Comparison of ENCODE assay signal across 20 cellular contexts in the genomic region with DNA sequence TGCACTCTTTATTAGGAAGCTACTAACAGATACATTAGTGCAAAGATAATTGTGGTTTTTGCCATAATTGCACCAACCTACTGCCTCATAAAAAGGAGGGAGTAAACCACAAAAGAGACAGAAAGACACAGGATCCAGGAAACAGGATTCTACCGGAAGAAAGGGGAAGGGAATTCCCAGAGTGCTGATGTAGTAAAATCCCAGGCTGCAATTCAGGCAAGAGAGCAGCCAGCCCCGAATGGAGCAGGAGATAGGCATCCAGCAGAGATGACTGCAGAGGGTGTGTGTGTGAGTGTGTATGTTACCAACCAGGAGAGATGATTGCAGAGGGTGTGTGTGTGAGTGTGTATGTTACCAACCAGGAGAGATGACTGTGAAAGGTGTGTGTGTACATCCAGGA.
DNase-seq lines count a peak whose midpoint lies in the region; ATAC-seq and TF ChIP-seq lines count a peak whose summit lies in the region.
"Had no signal": no experiment of that assay in that cellular context is flagged by ENCODE, and none has a peak within 500 bp of the region (broad histone marks: within the 10 kb centered on the region; RNA-seq: fewer than 3 reads in every experiment).

No MANE protein-coding gene starts in this region.

- POLR2A ChIA-PET in HEK293T (lab: Yijun Ruan, JAX), result no interaction called here

- H3K4me3 Mint-ChIP-seq in glutamatergic neuron (ENCODE audit: unreplicated experiment), result peak overlapping the region; percentile 43
- H3K4me3 Mint-ChIP-seq: activated naive CD4-positive, alpha-beta T cell treated with anti-CD3 and anti-CD28 coated beads, Interleukin-2, amount 50 U/mL, for 24 hours; CD8-positive, alpha-beta T cell; IgD-negative memory B cell; natural killer cell treated with Interleukin-12 subunit alpha and Interleukin-12 subunit beta and Interleukin-15 and Interleukin-18, amount 100 ng/mL, for 72 hours had no signal

- no peak for TF ChIP-seq CTCF in glutamatergic neuron (IDR thresholded peaks at IDR 0.05; ENCODE audit: partially characterized antibody, unreplicated experiment)
- no peak for TF ChIP-seq CTCF in osteoblast (IDR thresholded peaks at IDR 0.05; ENCODE audit: extremely low read depth, low read depth, low read length)

- H3K9me3 Mint-ChIP-seq in glutamatergic neuron (ENCODE audit: unreplicated experiment), result peaks cover 12% of the 10 kb centered on the region
- H3K9me3 Mint-ChIP-seq: CD8-positive, alpha-beta T cell had no signal

- H3K27ac ChIP-seq in SK-N-MC (no peak overlapping the region; the same call in 1 of the 2 replicates), osteoblast (ENCODE audit: low read depth, low read length) (no peak overlapping the region)
- H3K27ac ChIP-seq: heart right ventricle, sigmoid colon, upper lobe of left lung had no signal

- no peaks in the 10 kb centered on the region for H3K79me2 ChIP-seq in osteoblast (ENCODE audit: insufficient read depth, low read length)

- no peak overlapping the region for H2AFZ ChIP-seq in osteoblast (ENCODE audit: low read length)

- CTCF ChIA-PET in HEK293T (lab: Yijun Ruan, JAX), result no interaction called here

- H4K20me1 ChIP-seq in osteoblast (ENCODE audit: insufficient read depth, low read length), result no peaks in the 10 kb centered on the region

- DNase-seq in H7 (peak; percentile 24), SK-N-MC (ENCODE audit: low read depth, low spot score) (peak; percentile 24), glutamatergic neuron (no peak), osteoblast (ENCODE audit: insufficient read length, low spot score, missing footprints) (peak; percentile 66), Kasumi-1 (lab: John Stamatoyannopoulos, UW) (no peak), AG08396 (ENCODE audit: low spot score) (no peak), HEK293T (ENCODE audit: extremely low spot score) (no peak)
- DNase-seq: activated CD4-positive, CD25-positive, alpha-beta regulatory T cell treated with anti-CD3 and anti-CD28 coated beads, Interleukin-2, amount 50 U/mL, for 72 hours; activated CD8-positive, alpha-beta memory T cell treated with anti-CD3 and anti-CD28 coated beads, Interleukin-2, amount 50 U/mL, for 48 hours; CD8-positive, alpha-beta T cell; cerebellar nuclear complex; heart right ventricle; sigmoid colon; stimulated activated CD4-positive, alpha-beta T cell treated with anti-CD3 and anti-CD28 coated beads, Interleukin-4, amount 100 ng/mL, for 4 hours had no signal

- H3K27ac Mint-ChIP-seq in glutamatergic neuron (ENCODE audit: unreplicated experiment), result peak overlapping the region; percentile 50
- H3K27ac Mint-ChIP-seq: activated naive CD4-positive, alpha-beta T cell treated with anti-CD3 and anti-CD28 coated beads, Interleukin-2, amount 50 U/mL, for 24 hours; CD8-positive, alpha-beta T cell; IgD-negative memory B cell; natural killer cell treated with Interleukin-12 subunit alpha and Interleukin-12 subunit beta and Interleukin-15 and Interleukin-18, amount 100 ng/mL, for 72 hours had no signal

- no peaks in the 10 kb centered on the region for H3K27me3 ChIP-seq in H7 (ENCODE audit: control insufficient read depth, insufficient read depth, low read length)
- H3K27me3 ChIP-seq in osteoblast (ENCODE audit: insufficient read depth, low read length), result no peaks in the 10 kb centered on the region
- H3K27me3 ChIP-seq: sigmoid colon, upper lobe of left lung had no signal

- ATAC-seq in GM19035 (IDR thresholded peaks at IDR 0.05; ENCODE audit: unreplicated experiment), result no peak
- ATAC-seq: CD8-positive, alpha-beta T cell; heart right ventricle; natural killer cell treated with Interleukin-12 subunit alpha and Interleukin-12 subunit beta and Interleukin-15 and Interleukin-18, amount 100 ng/mL, for 72 hours; Panc1 had no signal

- no peaks in the 10 kb centered on the region for H3K36me3 Mint-ChIP-seq in glutamatergic neuron (ENCODE audit: unreplicated experiment)
- H3K36me3 Mint-ChIP-seq: activated naive CD4-positive, alpha-beta T cell treated with anti-CD3 and anti-CD28 coated beads, Interleukin-2, amount 50 U/mL, for 24 hours; CD8-positive, alpha-beta T cell; IgD-negative memory B cell; natural killer cell treated with Interleukin-12 subunit alpha and Interleukin-12 subunit beta and Interleukin-15 and Interleukin-18, amount 100 ng/mL, for 72 hours had no signal

- no peaks in the 10 kb centered on the region for H3K9me3 ChIP-seq in SK-N-MC (ENCODE audit: low read depth, low read length)
- no peaks in the 10 kb centered on the region for H3K9me3 ChIP-seq in osteoblast (ENCODE audit: low read depth, low read length)
- H3K9me3 ChIP-seq: heart right ventricle, sigmoid colon, upper lobe of left lung had no signal

- H3K4me2 ChIP-seq in osteoblast (ENCODE audit: insufficient read depth, low read length), result no peak overlapping the region

- no peaks in the 10 kb centered on the region for H3K4me1 ChIP-seq in osteoblast (ENCODE audit: insufficient read depth, low read length)
- H3K4me1 ChIP-seq: heart right ventricle, sigmoid colon, upper lobe of left lung had no signal

- no peak overlapping the region for H3K9ac ChIP-seq in SK-N-MC (ENCODE audit: insufficient read length)

- peaks cover 4% of the 10 kb centered on the region for H3K4me1 Mint-ChIP-seq in glutamatergic neuron (ENCODE audit: low read depth, unreplicated experiment)
- H3K4me1 Mint-ChIP-seq: activated naive CD4-positive, alpha-beta T cell treated with anti-CD3 and anti-CD28 coated beads, Interleukin-2, amount 50 U/mL, for 24 hours had no signal

- H3K4me3 ChIP-seq in H7 (ENCODE audit: insufficient read depth, low read depth, low read length), result no peak overlapping the region
- H3K4me3 ChIP-seq in SK-N-MC, result no peak overlapping the region; the same call in 1 of the 2 replicates
- H3K4me3 ChIP-seq in osteoblast (ENCODE audit: insufficient read depth, low read length), result no peak overlapping the region
- H3K4me3 ChIP-seq: heart right ventricle, sigmoid colon, upper lobe of left lung had no signal

- H3K27me3 Mint-ChIP-seq in glutamatergic neuron (ENCODE audit: unreplicated experiment), result peaks cover 2% of the 10 kb centered on the region
- H3K27me3 Mint-ChIP-seq: natural killer cell treated with Interleukin-12 subunit alpha and Interleukin-12 subunit beta and Interleukin-15 and Interleukin-18, amount 100 ng/mL, for 72 hours had no signal

- H3K36me3 ChIP-seq in H7 (replicated peaks; ENCODE audit: control insufficient read depth, insufficient read depth, low read length) (no peaks in the 10 kb centered on the region), SK-N-MC (ENCODE audit: insufficient read depth, low read length) (no peaks in the 10 kb centered on the region), osteoblast (ENCODE audit: insufficient read depth, low read length) (no peaks in the 10 kb centered on the region)
- H3K36me3 ChIP-seq: heart right ventricle, sigmoid colon, upper lobe of left lung had no signal

TF ChIP-seq in HEK293T, 16 proteins besides CTCF, POLR2A, EP300 and RAD21:
- no peak for TF ChIP-seq L3MBTL2 (conservative IDR thresholded peaks at IDR 0.05)
- no peak for TF ChIP-seq FOXM1 (IDR thresholded peaks at IDR 0.05; ENCODE audit: borderline replicate concordance)
- TF ChIP-seq ZNF384 (IDR thresholded peaks at IDR 0.05), result no peak
- TF ChIP-seq SP1 (IDR thresholded peaks at IDR 0.05), result no peak
- TF ChIP-seq TARDBP (IDR thresholded peaks at IDR 0.05), result no peak
TF ChIP-seq in HEK293T: peak in this region for 0.

Comparison
In these comparisons a context has a peak if more than half of its experiments do, and no peak if none do; other contexts are left out.
1. DNase-seq: peak in H7 (single experiment), SK-N-MC (single experiment) and osteoblast (single experiment); none in glutamatergic neuron (single experiment), Kasumi-1 (0 of 2), AG08396 (single experiment) and HEK293T (single experiment).